26 cellular contexts compared by ENCODE assay signal in genomic region chr7:150936018-150936417, GRCh38. TPM values are rescaled to one million over a fixed set of nuclear protein-coding genes. Genes with fewer than 3 reads are reported as not detected.
"Had no signal": no experiment of that assay in that cellular context is flagged by ENCODE, and none has a peak within 500 bp of the region (broad histone marks: within the 10 kb centered on the region; RNA-seq: fewer than 3 reads in every experiment).

No MANE protein-coding gene starts in this region.

- H3K79me2 ChIP-seq: hepatocyte had no signal

- H3K4me3 Mint-ChIP-seq: activated B cell treated with CpG ODN at 0.5 μM for 24 hours; activated naive CD4-positive, alpha-beta T cell treated with anti-CD3 and anti-CD28 coated beads for 36 hours; brain; immature natural killer cell; nephron progenitor cell; stimulated activated naive B cell treated with anti-CD40 and anti-IgM and Interleukin-4, amounts not matched to agents 10 μg/mL and 1 μg/mL and 100 μg/mL, for 72 hours; T-helper 17 cell had no signal

- H3K36me3 ChIP-seq: left ventricle myocardium inferior, vagina had no signal

- H3K4me3 ChIP-seq: hepatocyte, left ventricle myocardium inferior, testis, vagina had no signal

- H3K9me3 ChIP-seq: left ventricle myocardium inferior, testis, vagina had no signal

- DNase-seq: activated B cell treated with CpG ODN at 0.5 μM for 24 hours; activated CD4-positive, alpha-beta T cell treated with anti-CD3 and anti-CD28 coated beads for 4 hours; activated CD4-positive, alpha-beta T cell treated with anti-CD3 and anti-CD28 coated beads, Interleukin-2, amount 50 U/mL, for 48 hours; activated naive CD4-positive, alpha-beta T cell treated with anti-CD3 and anti-CD28 coated beads for 36 hours; aorta; caudate nucleus; dermis blood vessel endothelial cell; effector CD8-positive, alpha-beta T cell; foreskin keratinocyte; immature natural killer cell; left ventricle myocardium inferior; mammary epithelial cell; nephron progenitor cell; occipital lobe; retina; stimulated activated CD4-positive, alpha-beta T cell treated with anti-CD3 and anti-CD28 coated beads, Interleukin-2, amount 100 ng/mL, for 48 hours; stimulated activated CD8-positive, alpha-beta memory T cell treated with anti-CD3 and anti-CD28 coated beads, Interleukin-4, amount 100 ng/mL, for 48 hours; stimulated activated naive B cell treated with anti-CD40 and anti-IgM and Interleukin-4, amounts not matched to agents 10 μg/mL and 1 μg/mL and 100 μg/mL, for 72 hours; SW 1271; T-helper 17 cell; testis; trophoblast cell had no signal

- H3K27ac ChIP-seq: foreskin keratinocyte, hepatocyte, left ventricle myocardium inferior, testis, vagina had no signal

- H3K36me3 Mint-ChIP-seq: brain; immature natural killer cell; stimulated activated naive B cell treated with anti-CD40 and anti-IgM and Interleukin-4, amounts not matched to agents 10 μg/mL and 1 μg/mL and 100 μg/mL, for 72 hours had no signal

- H3K27me3 ChIP-seq: testis, vagina had no signal

- H2AFZ ChIP-seq: hepatocyte had no signal

- ATAC-seq: foreskin keratinocyte; stimulated activated naive B cell treated with anti-CD40 and anti-IgM and Interleukin-4, amounts not matched to agents 10 μg/mL and 1 μg/mL and 100 μg/mL, for 72 hours; T-helper 17 cell had no signal

- H3K27ac Mint-ChIP-seq: activated B cell treated with CpG ODN at 0.5 μM for 24 hours; activated naive CD4-positive, alpha-beta T cell treated with anti-CD3 and anti-CD28 coated beads for 36 hours; brain; immature natural killer cell; nephron progenitor cell; progenitor cell of endocrine pancreas; stimulated activated naive B cell treated with anti-CD40 and anti-IgM and Interleukin-4, amounts not matched to agents 10 μg/mL and 1 μg/mL and 100 μg/mL, for 72 hours; T-helper 17 cell had no signal

- H3K4me2 ChIP-seq: hepatocyte had no signal

- H3K9me3 Mint-ChIP-seq: activated B cell treated with CpG ODN at 0.5 μM for 24 hours; activated naive CD4-positive, alpha-beta T cell treated with anti-CD3 and anti-CD28 coated beads for 36 hours; brain; immature natural killer cell; nephron progenitor cell; stimulated activated naive B cell treated with anti-CD40 and anti-IgM and Interleukin-4, amounts not matched to agents 10 μg/mL and 1 μg/mL and 100 μg/mL, for 72 hours had no signal

- H3K27me3 Mint-ChIP-seq: T-helper 17 cell had no signal

RNA-seq across cellular contexts. Expression of gene KCNH2, which starts 42.1 kb away (rescaled TPM):
- total RNA-seq: dermis blood vessel endothelial cell, foreskin keratinocyte had no signal
- polyA plus RNA-seq: foreskin keratinocyte, immature natural killer cell, mammary epithelial cell had no signal
